ENCODE assay signal across 11 cellular contexts in the genomic region with DNA sequence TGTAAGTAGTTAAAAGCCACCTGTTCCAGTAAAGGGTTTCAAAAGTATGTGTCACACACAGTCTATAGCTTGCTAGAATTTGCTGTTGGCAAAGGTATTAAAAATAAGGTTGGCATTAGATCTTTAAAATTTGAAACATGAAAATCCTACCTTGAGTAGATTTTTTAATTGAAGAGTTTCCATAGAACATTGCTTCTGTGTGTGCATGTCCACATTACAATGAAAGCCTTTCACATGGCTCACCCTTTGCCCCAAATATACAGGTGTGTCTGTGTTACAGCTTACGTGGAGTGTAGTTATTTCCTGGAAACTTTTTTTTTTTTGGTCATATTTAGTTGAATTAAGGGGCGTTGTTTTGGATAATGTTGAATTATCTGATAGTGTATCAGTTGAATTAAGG. TPM values are rescaled to one million over a fixed set of nuclear protein-coding genes. Genes with fewer than 3 reads are reported as not detected.
DNase-seq lines count a peak whose midpoint lies in the region; ATAC-seq and TF ChIP-seq lines count a peak whose summit lies in the region.
"Had no signal": no experiment of that assay in that cellular context is flagged by ENCODE, and none has a peak within 500 bp of the region (broad histone marks: within the 10 kb centered on the region; RNA-seq: fewer than 3 reads in every experiment).

No MANE protein-coding gene starts in this region.

- H3K27ac Mint-ChIP-seq in naive thymus-derived CD4-positive, alpha-beta T cell = no peak overlapping the region

- H4K20me1 ChIP-seq in IMR-90 (ENCODE audit: insufficient read depth, low read length) = peaks cover 56% of the 10 kb centered on the region
- peaks cover 6% of the 10 kb centered on the region; the same call in 1 of the 2 replicates for H4K20me1 ChIP-seq in Karpas-422 (ENCODE audit: insufficient read depth, low read depth, low read length)

- no peak for TF ChIP-seq RAD21 in IMR-90 (IDR thresholded peaks at IDR 0.05; ENCODE audit: low read length)

- H3K9me1 ChIP-seq in IMR-90 (ENCODE audit: insufficient read depth, low read length) = peaks cover 17% of the 10 kb centered on the region; the same call in 1 of the 2 replicates

- peaks cover 11 to 23% (median 18%) of the 10 kb centered on the region in 7 donors for H3K4me1 Mint-ChIP-seq in naive thymus-derived CD4-positive, alpha-beta T cell

- H3K4me3 ChIP-seq in BJ (ENCODE audit: low read depth, low read length) (peak overlapping the region; percentile 92), IMR-90 (ENCODE audit: insufficient read depth, low read depth, low read length) (peak overlapping the region; percentile 100), choroid plexus epithelial cell (ENCODE audit: low read depth, low read length) (peak overlapping the region; percentile 74), Karpas-422 (ENCODE audit: low read length) (no peak overlapping the region)
- no peak overlapping the region for H3K4me3 ChIP-seq in naive thymus-derived CD4-positive, alpha-beta T cell (ENCODE audit: low read length)

- H3K4me2 ChIP-seq in IMR-90 (ENCODE audit: low read depth, low read length) (peak overlapping the region; percentile 98), Karpas-422 (ENCODE audit: low read depth, low read length, poor library complexity, severe bottlenecking) (no peak overlapping the region)

- TF ChIP-seq CTCF in BJ (IDR thresholded peaks at IDR 0.05; ENCODE audit: insufficient read depth, low read depth, low read length) (no peak), IMR-90 (conservative IDR thresholded peaks at IDR 0.05; ENCODE audit: low read depth, low read length) (no peak), choroid plexus epithelial cell (conservative IDR thresholded peaks at IDR 0.05; ENCODE audit: low read depth, low read length) (no peak)

- no peaks in the 10 kb centered on the region for H3K79me2 ChIP-seq in Karpas-422 (ENCODE audit: low read length)
- H3K79me2 ChIP-seq: parathyroid adenoma had no signal

- H4K5ac ChIP-seq in IMR-90 (ENCODE audit: low read depth, low read length) = no peak overlapping the region

- H3K14ac ChIP-seq in IMR-90 (replicated peaks; ENCODE audit: low read depth, low read length) = peak overlapping the region; percentile 96

- 100% methylated on average over 1 of the region's 2 CpGs; no CpG with 5 or more reads in 1 of the 2 experiments for WGBS in IMR-90 (ENCODE audit: extremely low coverage in 2 of 2, insufficient read length in 1 of 2), 2 experiments

- TF ChIP-seq POLR2A in IMR-90 (IDR thresholded peaks at IDR 0.05; ENCODE audit: low read depth, low read length) = no peak

- H2AK9ac ChIP-seq in IMR-90 (replicated peaks; ENCODE audit: low read depth, low read length, poor library complexity) = no peak overlapping the region

- peaks cover 19% of the 10 kb centered on the region for H3K4me1 ChIP-seq in IMR-90 (ENCODE audit: control insufficient read depth, insufficient read depth, low read length)
- peaks cover 8 to 13% of the 10 kb centered on the region in 2 donors for H3K4me1 ChIP-seq in naive thymus-derived CD4-positive, alpha-beta T cell (ENCODE audit: control insufficient read depth in 2 of 2, insufficient read depth in 2 of 2, low read length in 2 of 2)
- H3K4me1 ChIP-seq in Karpas-422 (ENCODE audit: low read length) = peaks cover 13% of the 10 kb centered on the region
- H3K4me1 ChIP-seq: parathyroid adenoma had no signal

- CTCF ChIA-PET in BJ (lab: Yijun Ruan, JAX) = interaction anchor here (1.0 to 5.1 kb wide), 3 partner anchors 79 to 147 kb away, joined by 4 to 33 read pairs (median 5); no protein-coding TSS in a partner anchor
- CTCF ChIA-PET in IMR-90 (lab: Yijun Ruan, JAX) = interaction anchor here (0.6 to 2.1 kb wide), 2 partner anchors 130 to 259 kb away, joined by 4 to 12 read pairs; no protein-coding TSS in a partner anchor
- CTCF ChIA-PET in naive thymus-derived CD4-positive, alpha-beta T cell (lab: Charles Lee) = no interaction called here

- intact Hi-C loops in IMR-90 (cut with micrococcal nuclease) = loop anchor here (2.0 to 5.0 kb wide), 3 partner anchors 79 to 275 kb away; no protein-coding TSS in a partner anchor
- intact Hi-C loops in naive thymus-derived CD4-positive, alpha-beta T cell (cut with micrococcal nuclease) = loop anchor here in 1 of 2 donors (10.0 kb wide), 1 partner anchor 307 kb away; the partner anchor contains the start of gene TLNRD1

- H3K23ac ChIP-seq in IMR-90 (ENCODE audit: low read depth, low read length) = peak overlapping the region; percentile 98

- H4K8ac ChIP-seq in IMR-90 (ENCODE audit: low read depth in 2 of 2, low read length in 2 of 2) = no peak overlapping the region

- in situ Hi-C loops in IMR-90 (cut with MboI; ENCODE audit: low sequenced_read_pairs) = no loop called here

- POLR2A ChIA-PET in BJ (lab: Charles Lee) = no interaction called here
- POLR2A ChIA-PET in IMR-90 (lab: Charles Lee; ENCODE audit: unreplicated experiment) = no interaction called here
- POLR2A ChIA-PET in naive thymus-derived CD4-positive, alpha-beta T cell (lab: Charles Lee) = no interaction called here

- H3K36me3 Mint-ChIP-seq in naive thymus-derived CD4-positive, alpha-beta T cell = peaks cover 0 to 5% (median 0%) of the 10 kb centered on the region in 5 donors

- H2BK20ac ChIP-seq in IMR-90 (ENCODE audit: low read depth, low read length) = no peak overlapping the region

- no peak overlapping the region for H2BK5ac ChIP-seq in IMR-90 (ENCODE audit: low read depth, low read length, poor library complexity, severe bottlenecking)

- H3K56ac ChIP-seq in IMR-90 (ENCODE audit: extremely low read depth, insufficient read depth, low read length) = no peak overlapping the region; the same call in 1 of the 2 replicates

- DNase-seq in BJ (ENCODE audit: low read depth) (no peak), IMR-90 (no peak), choroid plexus epithelial cell (ENCODE audit: low read depth) (no peak), Karpas-422 (no peak)
- no peak for DNase-seq in naive thymus-derived CD4-positive, alpha-beta T cell
- DNase-seq: heart right ventricle, NCI-H510A treated with DMSO at 0.1 percent for 48 hours had no signal

- H2BK15ac ChIP-seq in IMR-90 (ENCODE audit: low read depth, low read length) = no peak overlapping the region

- no peak overlapping the region for H3K18ac ChIP-seq in IMR-90 (ENCODE audit: low read depth, low read length)

- peak overlapping the region; percentile 82; the same call in 1 of the 2 replicates for H3K9ac ChIP-seq in IMR-90 (ENCODE audit: low read depth, low read length)
- no peak overlapping the region for H3K9ac ChIP-seq in Karpas-422 (ENCODE audit: low read length)
- H3K9ac ChIP-seq: parathyroid adenoma had no signal

- H3K27me3 ChIP-seq in BJ (ENCODE audit: control insufficient read depth, insufficient read depth, low read length) = no peaks in the 10 kb centered on the region
- H3K27me3 ChIP-seq in IMR-90 (ENCODE audit: control insufficient read depth, insufficient read depth, low read length) = no peaks in the 10 kb centered on the region
- no peaks in the 10 kb centered on the region for H3K27me3 ChIP-seq in naive thymus-derived CD4-positive, alpha-beta T cell (ENCODE audit: control insufficient read depth in 2 of 2, insufficient read depth in 2 of 2, low read length in 2 of 2)
- no peaks in the 10 kb centered on the region for H3K27me3 ChIP-seq in Karpas-422 (ENCODE audit: low read length)
- H3K27me3 ChIP-seq: heart right ventricle had no signal

- 0 out of 2 replicates have a peak overlapping the region, but pooled peaks have one; percentile 21 for H2AK5ac ChIP-seq in IMR-90 (ENCODE audit: low read depth, low read length)

- H3K79me1 ChIP-seq in IMR-90 (ENCODE audit: low read depth in 1 of 2, low read length in 2 of 2) = peaks cover 34 to 77% of the 10 kb centered on the region in 2 experiments

- ATAC-seq in IMR-90 (ENCODE audit: low read depth) (no peak), HG03139 (IDR thresholded peaks at IDR 0.05; ENCODE audit: unreplicated experiment) (no peak), GM19467 (IDR thresholded peaks at IDR 0.05; ENCODE audit: unreplicated experiment) (no peak), GM19328 (IDR thresholded peaks at IDR 0.05; ENCODE audit: unreplicated experiment) (no peak)
- ATAC-seq in naive thymus-derived CD4-positive, alpha-beta T cell = no peak
- ATAC-seq: heart right ventricle had no signal

- H2BK120ac ChIP-seq in IMR-90 (ENCODE audit: low read depth, low read length) = no peak overlapping the region

- H3K36me3 ChIP-seq in BJ (ENCODE audit: control insufficient read depth, insufficient read depth, low read length) (no peaks in the 10 kb centered on the region), IMR-90 (ENCODE audit: control insufficient read depth, insufficient read depth, low read length) (peaks cover 1% of the 10 kb centered on the region; the same call in 1 of the 2 replicates), Karpas-422 (ENCODE audit: insufficient read depth, low read length) (no peaks in the 10 kb centered on the region)
- H3K36me3 ChIP-seq in naive thymus-derived CD4-positive, alpha-beta T cell (ENCODE audit: control insufficient read depth in 2 of 3, insufficient read depth in 3 of 3, low read length in 3 of 3) = no peaks in the 10 kb centered on the region
- H3K36me3 ChIP-seq: heart right ventricle had no signal

- peaks cover 0 to 44% (median 6%) of the 10 kb centered on the region in 5 donors for H3K27me3 Mint-ChIP-seq in naive thymus-derived CD4-positive, alpha-beta T cell

- H3K9me2 ChIP-seq in Karpas-422 (replicated peaks; ENCODE audit: insufficient read depth, low read length) = no peaks in the 10 kb centered on the region

- H3K4ac ChIP-seq in IMR-90 (ENCODE audit: low read depth, low read length) = peak overlapping the region; percentile 18; the same call in 1 of the 2 replicates

- H2AFZ ChIP-seq in IMR-90 (replicated peaks; ENCODE audit: low read length, poor library complexity) = no peak overlapping the region
- no peak overlapping the region for H2AFZ ChIP-seq in Karpas-422 (ENCODE audit: low read length)
- H2AFZ ChIP-seq: parathyroid adenoma had no signal

- peaks cover 0 to 1% (median 0%) of the 10 kb centered on the region in 11 donors for H3K9me3 Mint-ChIP-seq in naive thymus-derived CD4-positive, alpha-beta T cell

- no TSS peak for BruUV-seq in IMR-90 (replicated peaks; lab: Mats Ljungman, UMichigan)

- dilution Hi-C loops in IMR-90 (cut with HindIII; ENCODE audit: low sequenced_read_pairs, unreplicated experiment) = no loop called here

- no peak overlapping the region for H4K91ac ChIP-seq in IMR-90 (ENCODE audit: insufficient read depth, low read depth, low read length)

- H3K27ac ChIP-seq in IMR-90 (ENCODE audit: insufficient read depth, low read length) (no peak overlapping the region), Karpas-422 (ENCODE audit: low read length) (no peak overlapping the region)
- no peak overlapping the region for H3K27ac ChIP-seq in naive thymus-derived CD4-positive, alpha-beta T cell (ENCODE audit: low read depth, low read length)
- H3K27ac ChIP-seq: parathyroid adenoma had no signal

- no peaks in the 10 kb centered on the region for H3K9me3 ChIP-seq in IMR-90 (ENCODE audit: control insufficient read depth, insufficient read depth, low read length)
- H3K9me3 ChIP-seq in naive thymus-derived CD4-positive, alpha-beta T cell (ENCODE audit: control insufficient read depth in 2 of 3, low read length in 3 of 3) = no peaks in the 10 kb centered on the region
- no peaks in the 10 kb centered on the region for H3K9me3 ChIP-seq in Karpas-422 (ENCODE audit: low read length)
- H3K9me3 ChIP-seq: heart right ventricle had no signal

- H3K4me3 Mint-ChIP-seq in naive thymus-derived CD4-positive, alpha-beta T cell = peak overlapping the region in 9 of 10 donors; percentile 77 to 95 (median 92)

RNA-seq across cellular contexts. Expression of gene ABHD17C, which starts 2.2 kb away (rescaled TPM):
- polyA plus RNA-seq in BJ (2011; rRNA removed) (19.2 and 22.6 TPM in 2 replicates), IMR-90 (2012; rRNA removed) (10.3 TPM in 2 replicates)
- 18.7 and 22.1 TPM in 2 replicates for polyA minus RNA-seq in BJ (2011; rRNA and poly(A)+ RNA removed)
- 5.3 and 5.4 TPM in 2 replicates for total RNA-seq in IMR-90 (2012; rRNA removed)
- 6.5 and 8.3 TPM in 2 replicates for polyA plus RNA-seq in IMR-90 (2012; cell fraction: cytosol; rRNA removed)
- 4.5 and 10.1 TPM in 2 replicates for polyA plus RNA-seq in IMR-90 (2012; cell fraction: nucleus; rRNA removed; ENCODE audit: low replicate concordance)
- total RNA-seq in naive thymus-derived CD4-positive, alpha-beta T cell = 1 to 10 TPM; 1.3 to 2.8 (median 1.9) TPM
- polyA plus RNA-seq in naive thymus-derived CD4-positive, alpha-beta T cell = under 1 TPM; 0.26 to 0.79 TPM
- 0.48 and 1.4 TPM in 2 replicates for total RNA-seq in Karpas-422 (2014; rRNA removed; shearing (Covaris generic); ENCODE audit: low replicate concordance)

Comparison
In these comparisons a context has a peak if more than half of its experiments do, and no peak if none do; other contexts are left out.
1. H3K4me3 ChIP-seq: peak in BJ (single experiment), IMR-90 (single experiment) and choroid plexus epithelial cell (single experiment); none in naive thymus-derived CD4-positive, alpha-beta T cell (single experiment) and Karpas-422 (single experiment).